ENCODE assay signal across 24 cellular contexts in genomic region chr15:99932676-99933402, GRCh38.
"Had no signal": no experiment of that assay in that cellular context is flagged by ENCODE, and none has a peak within 500 bp of the region (broad histone marks: within the 10 kb centered on the region; RNA-seq: fewer than 3 reads in every experiment).

No MANE protein-coding gene starts in this region.

- DNase-seq: activated B cell treated with CpG ODN at 0.5 μM for 24 hours; activated CD4-positive, alpha-beta T cell treated with anti-CD3 and anti-CD28 coated beads for 1 hour; activated CD4-positive, alpha-beta T cell treated with anti-CD3 and anti-CD28 coated beads, Interleukin-2, amount 50 U/mL, for 48 hours; activated gamma-delta T cell; activated naive CD4-positive, alpha-beta T cell treated with anti-CD3 and anti-CD28 coated beads for 36 hours; activated T-cell treated with anti-CD3 and anti-CD28 coated beads for 4 hours; activated T-cell treated with anti-CD3 and anti-CD28 coated beads, Interleukin-2, amount 50 U/mL, for 48 hours; amygdala; MM.1S; NCI-H146; NCI-H187 treated with DMSO at 0.1 percent for 48 hours; NCI-H2081 treated with DMSO at 0.1 percent for 48 hours; NCI-H2171; NCI-H2227 treated with DMSO at 0.1 percent for 48 hours; NCI-H446 treated with DMSO at 0.1 percent for 48 hours; NCI-H524 treated with DMSO at 0.1 percent for 48 hours; NCI-H748 treated with DMSO at 0.1 percent for 48 hours; T-helper 17 cell; T-helper 9 cell had no signal

- H3K27me3 ChIP-seq: SJSA1 had no signal

- H3K4me3 ChIP-seq: SJSA1 had no signal

- H3K4me3 Mint-ChIP-seq: activated B cell treated with CpG ODN at 0.5 μM for 24 hours; activated CD4-positive, alpha-beta T cell treated with anti-CD3 and anti-CD28 coated beads, Interleukin-2, amount 10 ng/mL, durations not matched to agents 24 days and 14 days; activated naive CD4-positive, alpha-beta T cell treated with anti-CD3 and anti-CD28 coated beads for 36 hours; activated naive CD8-positive, alpha-beta T cell; activated T-helper 17 cell treated with anti-CD3 and anti-CD28 coated beads, Interleukin-2, amount 50 U/mL, for 72 hours; brain; T-helper 17 cell had no signal

- H3K27ac Mint-ChIP-seq: activated B cell treated with CpG ODN at 0.5 μM for 24 hours; activated CD4-positive, alpha-beta T cell treated with anti-CD3 and anti-CD28 coated beads, Interleukin-2, amount 10 ng/mL, durations not matched to agents 24 days and 14 days; activated naive CD4-positive, alpha-beta T cell treated with anti-CD3 and anti-CD28 coated beads for 36 hours; activated naive CD8-positive, alpha-beta T cell; activated T-helper 17 cell treated with anti-CD3 and anti-CD28 coated beads, Interleukin-2, amount 50 U/mL, for 72 hours; brain; T-helper 17 cell had no signal

- ATAC-seq: activated T-helper 17 cell treated with anti-CD3 and anti-CD28 coated beads, Interleukin-2, amount 50 U/mL, for 72 hours; T-helper 17 cell had no signal

- H3K36me3 Mint-ChIP-seq: activated naive CD8-positive, alpha-beta T cell; brain had no signal

- H3K27ac ChIP-seq: SJSA1 had no signal

- H3K9me3 Mint-ChIP-seq: activated B cell treated with CpG ODN at 0.5 μM for 24 hours; activated CD4-positive, alpha-beta T cell treated with anti-CD3 and anti-CD28 coated beads, Interleukin-2, amount 10 ng/mL, durations not matched to agents 24 days and 14 days; activated naive CD4-positive, alpha-beta T cell treated with anti-CD3 and anti-CD28 coated beads for 36 hours; activated T-helper 17 cell treated with anti-CD3 and anti-CD28 coated beads, Interleukin-2, amount 50 U/mL, for 72 hours had no signal

- H3K36me3 ChIP-seq: SJSA1 had no signal
